Comparison of ENCODE assay signal across 10 cellular contexts in the genomic region with DNA sequence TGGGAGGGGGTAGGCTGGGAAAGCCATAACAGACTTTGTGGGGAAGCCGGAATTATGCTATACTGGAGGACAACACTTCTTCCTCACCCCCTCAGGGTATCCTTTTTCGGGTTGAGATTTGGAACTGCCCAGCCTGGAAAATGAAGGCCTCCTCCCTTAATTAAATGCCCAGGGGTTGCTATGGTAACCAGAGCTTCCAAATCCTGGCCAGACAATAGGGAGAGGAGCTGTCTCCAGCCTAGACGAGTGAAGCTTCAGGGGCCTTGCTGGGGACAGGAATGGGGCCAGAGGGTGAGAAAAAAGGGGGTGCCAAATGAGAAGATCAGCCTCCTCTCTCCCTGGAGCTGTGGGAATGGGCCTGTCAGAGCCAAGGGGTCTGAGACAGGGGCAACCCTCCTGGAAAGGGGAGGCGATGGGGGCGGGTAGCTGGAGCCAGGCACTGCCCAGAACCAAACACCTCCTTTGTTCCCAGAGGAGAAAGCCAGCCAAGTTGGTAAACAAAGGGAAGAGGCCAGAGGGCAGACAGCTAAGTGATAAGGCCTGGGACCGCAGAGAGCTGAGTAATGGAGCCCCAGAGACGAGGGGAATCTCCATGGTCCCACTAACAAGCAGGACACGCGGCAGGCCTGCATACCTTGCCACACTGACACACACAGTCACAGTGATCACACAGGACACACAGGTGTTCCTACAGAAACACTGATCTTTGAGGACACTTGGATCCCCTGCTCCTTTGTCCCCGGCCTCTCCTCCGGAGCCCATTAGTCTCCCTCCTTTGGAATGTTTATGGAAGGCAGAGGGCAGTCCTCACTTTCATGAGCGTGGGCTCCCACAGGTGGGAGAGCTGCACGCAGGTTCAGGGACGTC. TPM values are rescaled to one million over a fixed set of nuclear protein-coding genes. Genes with fewer than 3 reads are reported as not detected.
DNase-seq lines count a peak whose midpoint lies in the region; ATAC-seq, FAIRE-seq and TF ChIP-seq lines count a peak whose summit lies in the region.
"Had no signal": no experiment of that assay in that cellular context is flagged by ENCODE, and none has a peak within 500 bp of the region (broad histone marks: within the 10 kb centered on the region; RNA-seq: fewer than 3 reads in every experiment).

No MANE protein-coding gene starts in this region.

- H3K27me3 ChIP-seq in skeletal muscle tissue (ENCODE audit: control insufficient read depth in 3 of 3, insufficient read depth in 3 of 3, low read length in 3 of 3) (peaks cover 3 to 12% (median 6%) of the 10 kb centered on the region in 3 donors), gastrocnemius medialis (peaks cover 0 to 7% (median 6%) of the 10 kb centered on the region in 3 donors)

- intact Hi-C loops in kidney (cut with DNase I) (no loop called here), gastrocnemius medialis (cut with DNase I; ENCODE audit: low total_unique reads) (no loop called here)

- no peak for TF ChIP-seq POLR2A in gastrocnemius medialis (IDR thresholded peaks at IDR 0.05)

- no peak for FAIRE-seq in kidney (lab: Jason Lieb, UNC)
- no peak for FAIRE-seq in urothelium cell line (lab: Jason Lieb, UNC)

- peak overlapping the region; percentile 48 to 78 for H3K27ac ChIP-seq in kidney (ENCODE audit: low read depth in 2 of 2, low read length in 2 of 2)
- H3K27ac ChIP-seq in skeletal muscle tissue (ENCODE audit: low read depth, low read length) = peak overlapping the region; percentile 50
- no peak overlapping the region for H3K27ac ChIP-seq in gastrocnemius medialis
- H3K27ac ChIP-seq: WERI-Rb-1 had no signal

- no peaks in the 10 kb centered on the region for H3K4me1 ChIP-seq in kidney (ENCODE audit: control insufficient read depth in 1 of 2, insufficient read depth in 1 of 2, low read depth in 1 of 2, low read length in 2 of 2)
- H3K4me1 ChIP-seq in skeletal muscle tissue (ENCODE audit: control insufficient read depth in 3 of 3, insufficient read depth in 3 of 3, low read length in 3 of 3) = peaks cover 0 to 15% (median 4%) of the 10 kb centered on the region in 3 donors
- no peaks in the 10 kb centered on the region for H3K4me1 ChIP-seq in gastrocnemius medialis

- in situ Hi-C loops in gastrocnemius medialis (cut with MboI; ENCODE audit: low sequenced_read_pairs in 4 of 4) = no loop called here

- no peaks in the 10 kb centered on the region for H3K36me3 ChIP-seq in kidney (ENCODE audit: control insufficient read depth in 1 of 2, insufficient read depth in 2 of 2, low read length in 2 of 2)
- H3K36me3 ChIP-seq in skeletal muscle tissue (ENCODE audit: control insufficient read depth in 3 of 3, insufficient read depth in 3 of 3, low read length in 3 of 3) = no peaks in the 10 kb centered on the region
- H3K36me3 ChIP-seq in gastrocnemius medialis = no peaks in the 10 kb centered on the region
- H3K36me3 ChIP-seq: WERI-Rb-1 had no signal

- H3K9ac ChIP-seq in kidney (ENCODE audit: low read length in 2 of 2) (no peak overlapping the region), skeletal muscle tissue (ENCODE audit: low read depth in 1 of 3, low read length in 3 of 3) (peak overlapping the region in 1 of 3 donors; percentile 33)

- no peak overlapping the region for H3K4me3 ChIP-seq in kidney (ENCODE audit: low read length in 2 of 2)
- no peak overlapping the region for H3K4me3 ChIP-seq in skeletal muscle tissue (ENCODE audit: low read length in 3 of 3)
- H3K4me3 ChIP-seq in gastrocnemius medialis = no peak overlapping the region

- DNase-seq in NCI-H146 (lab: John Stamatoyannopoulos, UW) (peak; percentile 51), NCI-H146 treated with DMSO at 0.1 percent for 48 hours (lab: John Stamatoyannopoulos, UW; ENCODE audit: unreplicated experiment) (no peak), amniotic epithelial cell (ENCODE audit: low read depth) (peak; percentile 83), kidney (peak; percentile 19), urothelium cell line (ENCODE audit: low spot score) (no peak), gastrocnemius medialis (no peak), T-helper 2 cell (no peak)
- DNase-seq: GF-D8, WERI-Rb-1 had no signal

- no peak for ATAC-seq in gastrocnemius medialis

- TF ChIP-seq CTCF in kidney (IDR thresholded peaks at IDR 0.05; ENCODE audit: borderline replicate concordance, extremely low read depth, insufficient read depth) (no peak), gastrocnemius medialis (IDR thresholded peaks at IDR 0.05 in 4 of 5, conservative IDR thresholded peaks at IDR 0.05 in 1 of 5) (no peak)

- H3K9me3 ChIP-seq in kidney (ENCODE audit: control insufficient read depth in 1 of 2, low read length in 2 of 2) (no peaks in the 10 kb centered on the region), skeletal muscle tissue (ENCODE audit: control insufficient read depth in 3 of 3, low read length in 3 of 3) (no peaks in the 10 kb centered on the region), gastrocnemius medialis (no peaks in the 10 kb centered on the region)

RNA-seq across cellular contexts. Expression of gene RND1, which starts 17.9 kb away (rescaled TPM):
- total RNA-seq in kidney = 1.0 TPM
- 2.2 TPM for polyA plus RNA-seq in kidney (ENCODE audit: insufficient read depth, low read depth, low replicate concordance)
- total RNA-seq in skeletal muscle tissue = under 0.01 TPM
- under 1 TPM in 1 of 4 donors, not detected in 3; 0.36 TPM for total RNA-seq in gastrocnemius medialis

RNA-seq across cellular contexts. Expression of gene DDX23, which starts 31.6 kb away (rescaled TPM):
- total RNA-seq in kidney (65.5 TPM), skeletal muscle tissue (56.9 TPM), gastrocnemius medialis (10 to 100 TPM; 55.8 to 80.6 (median 75.7) TPM)
- polyA plus RNA-seq in kidney (ENCODE audit: insufficient read depth, low read depth, low replicate concordance) = 31.9 TPM

RNA-seq across cellular contexts. Expression of gene FKBP11, which starts 41.8 kb away (rescaled TPM):
- total RNA-seq in kidney = 35.3 TPM
- polyA plus RNA-seq in kidney (ENCODE audit: insufficient read depth, low read depth, low replicate concordance) = 20.1 TPM
- total RNA-seq in skeletal muscle tissue = 5.7 TPM
- total RNA-seq in gastrocnemius medialis = 1 to 10 TPM in 3 of 4 donors, not detected in 1; 2.1 to 3.9 (median 3.0) TPM

Comparison
In these comparisons a context has a peak if more than half of its experiments do, and no peak if none do; other contexts are left out.
1. DNase-seq: peak in NCI-H146 (single experiment), amniotic epithelial cell (single experiment) and kidney (single experiment); none in NCI-H146 treated with DMSO at 0.1 percent for 48 hours (single experiment), urothelium cell line (single experiment), gastrocnemius medialis (0 of 2) and T-helper 2 cell (0 of 5).
2. H3K27ac ChIP-seq: peak in kidney (2 of 2) and skeletal muscle tissue (single experiment); none in gastrocnemius medialis (0 of 4).